In genomic region chr6:86820750-86821149, GRCh38 we compare ENCODE assay signal across 23 cellular contexts.
"Had no signal": no experiment of that assay in that cellular context is flagged by ENCODE, and none has a peak within 500 bp of the region (broad histone marks: within the 10 kb centered on the region; RNA-seq: fewer than 3 reads in every experiment).

No MANE protein-coding gene starts in this region.

- ATAC-seq: activated CD4-positive, alpha-beta T cell treated with anti-CD3 and anti-CD28 coated beads for 36 hours; activated T-helper 17 cell treated with anti-CD3 and anti-CD28 coated beads, Interleukin-2, amount 50 U/mL, for 72 hours; heart right ventricle; left colon; right cardiac atrium; upper lobe of right lung; WTC11 had no signal

- H3K4me1 ChIP-seq: adrenal gland, ascending aorta, heart right ventricle, parathyroid adenoma, upper lobe of right lung had no signal

- H2AFZ ChIP-seq: parathyroid adenoma had no signal

- H3K27me3 ChIP-seq: adrenal gland, ascending aorta, brain microvascular endothelial cell, heart right ventricle, neutrophil, upper lobe of right lung had no signal

- DNase-seq: activated CD4-positive, alpha-beta T cell treated with anti-CD3 and anti-CD28 coated beads for 36 hours; activated CD4-positive, alpha-beta T cell treated with anti-CD3 and anti-CD28 coated beads, Interleukin-2, amount 50 U/mL, for 4 hours; activated CD8-positive, alpha-beta memory T cell treated with anti-CD3 and anti-CD28 coated beads for 24 hours; activated CD8-positive, alpha-beta memory T cell treated with anti-CD3 and anti-CD28 coated beads, Interleukin-2, amount 50 U/mL, for 4 hours; activated T-cell treated with anti-CD3 and anti-CD28 coated beads, Interleukin-2, amount 50 U/mL, for 24 hours; adrenal gland; brain microvascular endothelial cell; caudate nucleus; effector CD8-positive, alpha-beta T cell; erythroblast; foreskin fibroblast; heart right ventricle; left colon; right cardiac atrium; stimulated activated CD4-positive, alpha-beta T cell treated with anti-CD3 and anti-CD28 coated beads, Interleukin-4, amount 100 ng/mL, for 24 hours; stimulated activated naive CD4-positive, alpha-beta T cell treated with Interleukin-2 at 50 U/mL for 16 hours; upper lobe of right lung had no signal

- H3K79me2 ChIP-seq: parathyroid adenoma had no signal

- H3K9me3 ChIP-seq: adrenal gland, neutrophil, upper lobe of right lung had no signal

- H3K36me3 ChIP-seq: adrenal gland, ascending aorta, brain microvascular endothelial cell, heart right ventricle, neutrophil, upper lobe of right lung had no signal

- H3K4me3 ChIP-seq: adrenal gland, ascending aorta, heart right ventricle, upper lobe of right lung had no signal

- FAIRE-seq: keratinocyte had no signal

- H3K27ac ChIP-seq: adrenal gland, ascending aorta, brain microvascular endothelial cell, heart right ventricle, neutrophil, parathyroid adenoma, upper lobe of right lung had no signal

- H3K9ac ChIP-seq: parathyroid adenoma had no signal
